Comparison of ENCODE assay signal across 35 cellular contexts in the genomic region with DNA sequence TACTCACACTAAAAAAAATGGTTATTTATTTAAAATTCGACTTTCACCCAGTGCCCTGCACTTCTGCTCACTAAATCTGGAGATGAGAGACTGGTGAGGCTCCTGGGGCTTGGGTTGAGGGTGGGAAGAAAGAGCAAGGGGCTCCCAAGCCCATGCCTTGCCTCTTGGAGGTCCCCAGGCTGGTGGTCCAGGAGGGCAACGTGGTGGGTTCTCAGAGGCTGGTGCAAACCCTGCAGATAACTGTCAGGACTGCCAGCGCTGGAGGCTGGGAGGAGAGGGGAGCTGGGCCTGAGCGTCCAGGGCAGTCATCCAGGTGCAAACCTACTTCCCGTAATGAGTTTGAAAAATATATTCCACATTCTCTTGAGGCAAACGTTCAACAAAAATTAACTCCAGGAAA.
"Had no signal": no experiment of that assay in that cellular context is flagged by ENCODE, and none has a peak within 500 bp of the region (broad histone marks: within the 10 kb centered on the region; RNA-seq: fewer than 3 reads in every experiment).

No MANE protein-coding gene starts in this region.

- DNase-seq: Karpas-422, Kasumi-1, KG1, MG63, MM.1S, MV-4-11, NCI-H1048, NCI-H1092, NCI-H1092 treated with DMSO at 0.1 percent for 48 hours, NCI-H1105, NCI-H1105 treated with DMSO at 0.1 percent for 48 hours, NCI-H1417, NCI-H1417 treated with DMSO at 0.1 percent for 48 hours, NCI-H1436, NCI-H1436 treated with DMSO at 0.1 percent for 48 hours, NCI-H146, NCI-H1694, NCI-H1694 treated with DMSO at 0.1 percent for 48 hours, NCI-H187, NCI-H187 treated with DMSO at 0.1 percent for 48 hours, NCI-H1930, NCI-H2029, NCI-H2029 treated with DMSO at 0.1 percent for 48 hours, NCI-H2081, NCI-H2081 treated with DMSO at 0.1 percent for 48 hours, NCI-H2107, NCI-H2171, NCI-H2171 treated with DMSO at 0.1 percent for 48 hours, NCI-H2227 treated with DMSO at 0.1 percent for 48 hours, NCI-H226, NCI-H345, NCI-H446, NCI-H446 treated with DMSO at 0.1 percent for 48 hours, NCI-H510A had no signal

- H3K36me3 ChIP-seq: MG63 had no signal

- H3K27ac ChIP-seq: KMS-11 had no signal

- H3K9me3 ChIP-seq: MG63 had no signal

- H3K9ac ChIP-seq: KMS-11 had no signal

- H3K27me3 ChIP-seq: MG63 had no signal

- H3K4me3 ChIP-seq: MG63 had no signal

- H3K4me2 ChIP-seq: KMS-11 had no signal
